8 cellular contexts compared by ENCODE assay signal in genomic region chr1:36321119-36321951, GRCh38. TPM values are rescaled to one million over a fixed set of nuclear protein-coding genes. Genes with fewer than 3 reads are reported as not detected.
A peak's percentile ranks its signal among the peaks of the same experiment; 100 is the strongest.
DNase-seq lines count a peak whose midpoint lies in the region; ATAC-seq and TF ChIP-seq lines count a peak whose summit lies in the region.

No MANE protein-coding gene starts in this region.

- no TSS peak for BruUV-seq in Panc1 (replicated peaks; lab: Mats Ljungman, UMichigan)

- H3K9me3 ChIP-seq in Panc1 (ENCODE audit: control insufficient read depth, insufficient read depth, low read depth, low read length) (no peaks in the 10 kb centered on the region), mesenchymal stem cell (ENCODE audit: control insufficient read depth, low read length) (no peaks in the 10 kb centered on the region), transverse colon (no peaks in the 10 kb centered on the region)

- DNase-seq in EL (peak; percentile 92), Panc1 (ENCODE audit: low read depth, low spot score) (no peak), ecto neural progenitor cell (ENCODE audit: low spot score) (peak; percentile 88), mesenchymal stem cell (peak; percentile 94), transverse colon (peak; percentile 68), NOMO-1 (lab: John Stamatoyannopoulos, UW; ENCODE audit: unreplicated experiment in 2 of 2) (no peak), NCI-H1092 (lab: John Stamatoyannopoulos, UW) (no peak), SIG-M5 (lab: John Stamatoyannopoulos, UW) (no peak)

- peak overlapping the region in 1 of 2 experiments; percentile 89 for H3K14ac ChIP-seq in mesenchymal stem cell (ENCODE audit: low read length in 2 of 2)

- H3K27me3 ChIP-seq in Panc1 (ENCODE audit: control insufficient read depth, insufficient read depth, low read length) = no peaks in the 10 kb centered on the region
- H3K27me3 ChIP-seq in mesenchymal stem cell (ENCODE audit: control insufficient read depth in 1 of 2, insufficient read depth in 1 of 2, low read length in 2 of 2) = no peaks in the 10 kb centered on the region
- peaks cover 27% of the 10 kb centered on the region for H3K27me3 ChIP-seq in transverse colon

- peak overlapping the region; percentile 3 to 68 for H2BK12ac ChIP-seq in mesenchymal stem cell (ENCODE audit: low read length in 2 of 2)

- TF ChIP-seq CTCF in Panc1 (IDR thresholded peaks at IDR 0.05) (no peak), transverse colon (IDR thresholded peaks at IDR 0.05) (no peak)

- TF ChIP-seq EP300 in transverse colon (IDR thresholded peaks at IDR 0.05; ENCODE audit: low read depth) = no peak

- H3K27ac ChIP-seq in Panc1 (ENCODE audit: low read length) = peak overlapping the region; percentile 81
- peak overlapping the region; percentile 52 for H3K27ac ChIP-seq in mesenchymal stem cell (ENCODE audit: low read length, poor library complexity, severe bottlenecking)
- H3K27ac ChIP-seq in transverse colon = peak overlapping the region; percentile 82 to 91 (median 86)

- H3K23ac ChIP-seq in mesenchymal stem cell (ENCODE audit: low read length in 2 of 2) = no peak overlapping the region

- H4K91ac ChIP-seq in mesenchymal stem cell (ENCODE audit: low read length) = peak overlapping the region; percentile 85

- WGBS in mesenchymal stem cell = 5% methylated on average over 58 of the region's 59 CpGs
- 20 to 29% methylated on average over 1 to 59 of the region's 59 CpGs for WGBS in transverse colon (ENCODE audit: low coverage in 1 of 2), 2 donors

- H3K18ac ChIP-seq in mesenchymal stem cell (ENCODE audit: low read depth in 1 of 2, low read length in 2 of 2) = peak overlapping the region; percentile 95 to 98

- H3K36me3 ChIP-seq in Panc1 (ENCODE audit: control insufficient read depth, insufficient read depth, low read length) (no peaks in the 10 kb centered on the region), mesenchymal stem cell (ENCODE audit: control insufficient read depth in 1 of 2, insufficient read depth in 2 of 2, low read depth in 1 of 2, low read length in 2 of 2) (peaks cover 9 to 33% of the 10 kb centered on the region in 2 experiments), transverse colon (no peaks in the 10 kb centered on the region)

- POLR2A ChIA-PET in Panc1 (lab: Charles Lee) = no interaction called here

- peak overlapping the region; percentile 16 to 72; a peak in 2 of 4 replicates for H3K4me3 ChIP-seq in Panc1 (ENCODE audit: low read depth in 2 of 2, low read length in 2 of 2)
- H3K4me3 ChIP-seq in mesenchymal stem cell (ENCODE audit: insufficient read depth in 1 of 2, low read depth in 1 of 2, low read length in 2 of 2) = peak overlapping the region; percentile 53 to 87
- H3K4me3 ChIP-seq in transverse colon = peak overlapping the region in 3 of 4 donors; percentile 12 to 72 (median 26)

- H3K79me1 ChIP-seq in mesenchymal stem cell (replicated peaks; ENCODE audit: low read length, poor library complexity, severe bottlenecking) = peaks cover 12% of the 10 kb centered on the region

- peak overlapping the region; percentile 64 for H3K4me2 ChIP-seq in mesenchymal stem cell (ENCODE audit: low read length, poor library complexity, severe bottlenecking)

- H2BK5ac ChIP-seq in mesenchymal stem cell (ENCODE audit: low read depth, low read length, poor library complexity, severe bottlenecking) = no peak overlapping the region

- H2AFZ ChIP-seq in mesenchymal stem cell (ENCODE audit: low read depth, low read length) = no peak overlapping the region

- ATAC-seq in Panc1 = peak; percentile 41

- H3K4ac ChIP-seq in mesenchymal stem cell (ENCODE audit: low read depth in 1 of 2, low read length in 2 of 2) = peak overlapping the region; percentile 50 to 63

- H3K9ac ChIP-seq in mesenchymal stem cell (ENCODE audit: low read length) = peak overlapping the region; percentile 93

- H2BK120ac ChIP-seq in mesenchymal stem cell (ENCODE audit: low read depth, low read length) = peak overlapping the region; percentile 96

- CTCF ChIA-PET in Panc1 (lab: Charles Lee) = interaction anchor here (0.7 kb wide), 1 partner anchor 21 kb away, joined by 8 read pairs; no protein-coding TSS in a partner anchor

- no peak overlapping the region for H2AK5ac ChIP-seq in mesenchymal stem cell (ENCODE audit: low read length, severe bottlenecking)

- peak overlapping the region; percentile 92 for H4K8ac ChIP-seq in mesenchymal stem cell (ENCODE audit: low read length)

- TF ChIP-seq POLR2A in transverse colon (IDR thresholded peaks at IDR 0.05) = peak; percentile 18

- intact Hi-C loops in Panc1 (cut with micrococcal nuclease; ENCODE audit: unreplicated experiment) (no loop called here), transverse colon (cut with DNase I; ENCODE audit: low total_unique reads) (no loop called here)

- peak overlapping the region; percentile 39 for H2BK15ac ChIP-seq in mesenchymal stem cell (ENCODE audit: low read depth, poor library complexity, severe bottlenecking)

- in situ Hi-C loops in Panc1 (cut with HindIII; ENCODE audit: low pct_unique_long_range_greater_than_20kb, low sequenced_read_pairs) = no loop called here
- in situ Hi-C loops in transverse colon (cut with MboI; ENCODE audit: low pct_ligation_motif_present in 1 of 4, low pct_unique_long_range_greater_than_20kb in 1 of 4, low sequenced_read_pairs in 3 of 4) = no loop called here

- H3K4me1 ChIP-seq in Panc1 (ENCODE audit: control insufficient read depth, insufficient read depth, low read length) (peaks cover 19% of the 10 kb centered on the region), mesenchymal stem cell (ENCODE audit: control insufficient read depth, insufficient read depth, low read depth, low read length) (peaks cover 33% of the 10 kb centered on the region), transverse colon (peaks cover 11 to 38% (median 34%) of the 10 kb centered on the region in 4 donors)

RNA-seq across cellular contexts. Expression of gene EVA1B, which starts 2.1 kb away (rescaled TPM):
- total RNA-seq in Panc1 (2021; ENCODE audit: unreplicated experiment) (79.0 TPM), transverse colon (10 to 100 TPM in 3 of 4 donors, 1 to 10 TPM in 1; 4.4 to 24.8 (median 10.4) TPM)
- 196 TPM for polyA plus RNA-seq in Panc1 (2012; ENCODE audit: insufficient read length)
- 129 TPM for polyA plus RNA-seq in mesenchymal stem cell (2013, experiment 1 of 2)
- polyA plus RNA-seq in mesenchymal stem cell (2013, experiment 2 of 2) = 133 TPM

RNA-seq across cellular contexts. Expression of gene SH3D21, which starts 15.2 kb away (rescaled TPM):
- total RNA-seq in Panc1 (2021; ENCODE audit: unreplicated experiment) (18.9 TPM), transverse colon (100 to 1,000 TPM in 1 of 4 donors, 10 to 100 TPM in 3; 12.7 to 143 (median 15.9) TPM)
- 19.9 TPM for polyA plus RNA-seq in Panc1 (2012; ENCODE audit: insufficient read length)
- polyA plus RNA-seq in mesenchymal stem cell (2013, experiment 1 of 2) = 1.9 TPM
- 1.8 TPM for polyA plus RNA-seq in mesenchymal stem cell (2013, experiment 2 of 2)

Comparison
In these comparisons a context has a peak if more than half of its experiments do, and no peak if none do; other contexts are left out.
1. DNase-seq: peak in EL (single experiment), ecto neural progenitor cell (single experiment), mesenchymal stem cell (single experiment) and transverse colon (single experiment); none in Panc1 (single experiment), NOMO-1 (0 of 2), NCI-H1092 (single experiment) and SIG-M5 (single experiment).
2. Peak in every context shown above with its lines, with median percentiles within 50 percentile points of each other: H3K27ac ChIP-seq and H3K4me3 ChIP-seq.